In the genomic region with DNA sequence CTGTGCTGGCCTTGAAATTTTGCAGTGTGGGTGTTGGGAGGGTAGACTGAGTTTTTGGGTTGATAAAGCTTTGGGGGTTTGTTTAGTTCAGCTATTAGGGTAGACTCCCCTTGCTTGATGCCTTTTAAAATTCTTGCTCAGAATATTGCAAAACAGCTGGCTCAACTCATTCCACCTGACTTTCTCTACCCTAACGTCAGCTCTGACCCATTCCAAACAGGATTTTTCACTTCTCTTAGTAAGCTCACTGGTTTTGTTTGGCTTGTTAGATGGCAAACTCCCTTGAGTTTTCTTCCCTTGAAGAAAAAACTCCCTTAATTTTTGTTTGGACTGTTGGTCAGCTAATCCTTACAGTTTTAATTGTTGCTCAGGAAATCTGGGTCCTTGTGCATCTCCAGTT, we compare ENCODE assay signal across 31 cellular contexts.
"Had no signal": no experiment of that assay in that cellular context is flagged by ENCODE, and none has a peak within 500 bp of the region (broad histone marks: within the 10 kb centered on the region; RNA-seq: fewer than 3 reads in every experiment).

No MANE protein-coding gene starts in this region.

- DNase-seq: activated CD4-positive, alpha-beta memory T cell treated with anti-CD3 and anti-CD28 coated beads, Interleukin-2, amount 10 ng/mL, durations not matched to agents 7 days and 5 days; activated CD4-positive, alpha-beta T cell treated with anti-CD3 and anti-CD28 coated beads for 1 hour; activated CD4-positive, alpha-beta T cell treated with anti-CD3 and anti-CD28 coated beads for 4 hours; activated CD4-positive, alpha-beta T cell treated with anti-CD3 and anti-CD28 coated beads, Interleukin-2, amount 10 ng/mL, durations not matched to agents 7 days and 5 days; activated CD4-positive, alpha-beta T cell treated with anti-CD3 and anti-CD28 coated beads, Interleukin-2, amount 50 U/mL, for 4 hours; activated CD8-positive, alpha-beta memory T cell treated with anti-CD3 and anti-CD28 coated beads, Interleukin-2, amount 50 U/mL, for 48 hours; activated gamma-delta T cell; activated naive CD4-positive, alpha-beta T cell; activated naive CD4-positive, alpha-beta T cell treated with anti-CD3 and anti-CD28 coated beads, Interleukin-2, amount 10 ng/mL, durations not matched to agents 7 days and 5 days; activated naive CD8-positive, alpha-beta T cell treated with anti-CD3 and anti-CD28 coated beads, Interleukin-2, amount 10 ng/mL, durations not matched to agents 7 days and 5 days; activated T-cell treated with anti-CD3 and anti-CD28 coated beads for 4 hours; activated T-cell treated with anti-CD3 and anti-CD28 coated beads, Interleukin-2, amount 50 U/mL, for 24 hours; activated T-cell treated with anti-CD3 and anti-CD28 coated beads, Interleukin-2, amount 50 U/mL, for 72 hours; cortex of kidney; effector CD4-positive, alpha-beta T cell; effector memory CD8-positive, alpha-beta T cell; foreskin melanocyte; heart right ventricle; T-helper 1 cell; T-helper 17 cell had no signal

- H2AFZ ChIP-seq: hepatocyte had no signal

- H3K4me3 ChIP-seq: ascending aorta, breast epithelium, gastroesophageal sphincter, heart right ventricle, hepatocyte had no signal

- H3K4me2 ChIP-seq: hepatocyte had no signal

- H3K9me3 ChIP-seq: ascending aorta, gastroesophageal sphincter had no signal

- H3K27me3 ChIP-seq: ascending aorta, breast epithelium, gastroesophageal sphincter, heart right ventricle, hepatocyte had no signal

- H3K79me2 ChIP-seq: hepatocyte had no signal

- FAIRE-seq: colon, endometrium, endothelial cell of umbilical vein had no signal

- H3K36me3 ChIP-seq: ascending aorta, breast epithelium, gastroesophageal sphincter, heart right ventricle had no signal

- H3K27ac ChIP-seq: ascending aorta, breast epithelium, gastroesophageal sphincter, heart right ventricle, hepatocyte, VCaP had no signal

- ATAC-seq: activated naive CD4-positive, alpha-beta T cell treated with anti-CD3 and anti-CD28 coated beads, Interleukin-2, amount 50 U/mL, for 72 hours; activated T-cell treated with anti-CD3 and anti-CD28 coated beads, Interleukin-2, amount 50 U/mL, for 72 hours; effector memory CD8-positive, alpha-beta T cell; esophagus mucosa; gastroesophageal sphincter; heart right ventricle; T-helper 17 cell; WTC11 had no signal

- H3K4me1 ChIP-seq: ascending aorta, breast epithelium, gastroesophageal sphincter had no signal
